In genomic region chr19:32070101-32070500, GRCh38 we compare ENCODE assay signal across 36 cellular contexts.
"Had no signal": no experiment of that assay in that cellular context is flagged by ENCODE, and none has a peak within 500 bp of the region (broad histone marks: within the 10 kb centered on the region; RNA-seq: fewer than 3 reads in every experiment).

No MANE protein-coding gene starts in this region.

- H3K9me3 Mint-ChIP-seq: activated B cell treated with CpG ODN at 0.5 μM for 24 hours; activated CD4-positive, alpha-beta memory T cell treated with anti-CD3 and anti-CD28 coated beads for 36 hours; activated CD4-positive, alpha-beta T cell treated with anti-CD3 and anti-CD28 coated beads, Interleukin-2, amount 10 ng/mL, durations not matched to agents 24 days and 14 days; activated CD8-positive, alpha-beta T cell treated with anti-CD3 and anti-CD28 coated beads for 36 hours; activated naive CD4-positive, alpha-beta T cell treated with anti-CD3 and anti-CD28 coated beads, Interleukin-2, amount 10 ng/mL, durations not matched to agents 7 days and 5 days; activated naive CD4-positive, alpha-beta T cell treated with anti-CD3 and anti-CD28 coated beads, Interleukin-2, amount 50 U/mL, for 24 hours; activated naive CD8-positive, alpha-beta T cell treated with anti-CD3 and anti-CD28 coated beads, Interleukin-2, amount 10 ng/mL, durations not matched to agents 7 days and 5 days; activated naive CD8-positive, alpha-beta T cell treated with anti-CD3 and anti-CD28 coated beads, Interleukin-2, amount 50 U/mL, for 24 hours; activated T-cell treated with anti-CD3 and anti-CD28 coated beads, Interleukin-2, amount 50 U/mL, for 4 hours; activated T-cell treated with anti-CD3 and anti-CD28 coated beads, Interleukin-2, amount 50 U/mL, for 72 hours; activated T-helper 1 cell treated with anti-CD3 and anti-CD28 coated beads, Interleukin-12 subunit alpha, Interleukin-12 subunit beta, Interleukin-2, Interleukin-4 antibody, amounts not matched to agents 30 ng/mL and 10 ng/mL and 1 ng/mL, durations not matched to agents 14 hours and 24 hours and 36 hours; central memory CD8-positive, alpha-beta T cell; T-helper 1 cell treated with Interleukin-12 subunit alpha and Interleukin-12 subunit beta and Interleukin-4 antibody, amounts not matched to agents 30 μg/mL and 1 μg/mL, for 36 hours; T-helper 2 cell treated with Interferon-gamma antibody and Interleukin-4, amounts not matched to agents 5 μg/mL and 100 μg/mL, for 36 hours had no signal

- H3K27me3 ChIP-seq: ascending aorta, cardiac muscle cell had no signal

- H3K27ac Mint-ChIP-seq: activated B cell treated with CpG ODN at 0.5 μM for 24 hours; activated CD4-positive, alpha-beta memory T cell treated with anti-CD3 and anti-CD28 coated beads for 36 hours; activated CD4-positive, alpha-beta T cell treated with anti-CD3 and anti-CD28 coated beads, Interleukin-2, amount 10 ng/mL, durations not matched to agents 24 days and 14 days; activated CD8-positive, alpha-beta T cell treated with anti-CD3 and anti-CD28 coated beads for 36 hours; activated naive CD4-positive, alpha-beta T cell treated with anti-CD3 and anti-CD28 coated beads, Interleukin-2, amount 10 ng/mL, durations not matched to agents 7 days and 5 days; activated naive CD4-positive, alpha-beta T cell treated with anti-CD3 and anti-CD28 coated beads, Interleukin-2, amount 50 U/mL, for 24 hours; activated naive CD8-positive, alpha-beta T cell; activated naive CD8-positive, alpha-beta T cell treated with anti-CD3 and anti-CD28 coated beads, Interleukin-2, amount 10 ng/mL, durations not matched to agents 7 days and 5 days; activated naive CD8-positive, alpha-beta T cell treated with anti-CD3 and anti-CD28 coated beads, Interleukin-2, amount 50 U/mL, for 24 hours; activated T-cell treated with anti-CD3 and anti-CD28 coated beads, Interleukin-2, amount 50 U/mL, for 72 hours; activated T-helper 1 cell treated with anti-CD3 and anti-CD28 coated beads, Interleukin-12 subunit alpha, Interleukin-12 subunit beta, Interleukin-2, Interleukin-4 antibody, amounts not matched to agents 30 ng/mL and 10 ng/mL and 1 ng/mL, durations not matched to agents 14 hours and 24 hours and 36 hours; activated T-helper 17 cell treated with anti-CD3 and anti-CD28 coated beads, Interleukin-2, amount 50 U/mL, for 72 hours; T-helper 1 cell treated with Interleukin-12 subunit alpha and Interleukin-12 subunit beta and Interleukin-4 antibody, amounts not matched to agents 30 μg/mL and 1 μg/mL, for 36 hours; T-helper 2 cell treated with Interferon-gamma antibody and Interleukin-4, amounts not matched to agents 5 μg/mL and 100 μg/mL, for 36 hours had no signal

- DNase-seq: activated B cell treated with CpG ODN at 0.5 μM for 24 hours; activated CD4-positive, alpha-beta memory T cell treated with anti-CD3 and anti-CD28 coated beads for 36 hours; activated CD4-positive, alpha-beta T cell treated with anti-CD3 and anti-CD28 coated beads for 4 hours; activated CD4-positive, alpha-beta T cell treated with anti-CD3 and anti-CD28 coated beads, Interleukin-2, amount 10 ng/mL, durations not matched to agents 24 days and 14 days; activated CD4-positive, alpha-beta T cell treated with anti-CD3 and anti-CD28 coated beads, Interleukin-2, amount 50 U/mL, for 1 hour; activated CD4-positive, alpha-beta T cell treated with anti-CD3 and anti-CD28 coated beads, Interleukin-2, amount 50 U/mL, for 4 hours; activated CD4-positive, CD25-positive, alpha-beta regulatory T cell treated with anti-CD3 and anti-CD28 coated beads, Interleukin-2, amount 50 U/mL, for 72 hours; activated CD8-positive, alpha-beta memory T cell treated with anti-CD3 and anti-CD28 coated beads, Interleukin-2, amount 50 U/mL, for 4 hours; activated CD8-positive, alpha-beta T cell treated with anti-CD3 and anti-CD28 coated beads for 36 hours; activated effector memory CD4-positive, alpha-beta T cell treated with anti-CD3 and anti-CD28 coated beads, Interleukin-2, amount 50 U/mL, for 16 hours; activated naive CD4-positive, alpha-beta T cell treated with anti-CD3 and anti-CD28 coated beads, Interleukin-2, amount 10 ng/mL, durations not matched to agents 7 days and 5 days; activated naive CD4-positive, alpha-beta T cell treated with Interleukin-2 at 50 U/mL for 16 hours; activated naive CD8-positive, alpha-beta T cell treated with anti-CD3 and anti-CD28 coated beads, Interleukin-2, amount 10 ng/mL, durations not matched to agents 7 days and 5 days; activated naive CD8-positive, alpha-beta T cell treated with anti-CD3 and anti-CD28 coated beads, Interleukin-2, amount 50 U/mL, for 24 hours; activated T-cell treated with anti-CD3 and anti-CD28 coated beads for 4 hours; activated T-cell treated with anti-CD3 and anti-CD28 coated beads, Interleukin-2, amount 50 U/mL, for 1 hour; activated T-cell treated with anti-CD3 and anti-CD28 coated beads, Interleukin-2, amount 50 U/mL, for 4 hours; activated T-cell treated with anti-CD3 and anti-CD28 coated beads, Interleukin-2, amount 50 U/mL, for 72 hours; amygdala; anterior cingulate cortex; caudate nucleus; cerebellar nuclear complex; T-helper 1 cell; T-helper 2 cell; T-helper 9 cell had no signal

- H3K4me1 ChIP-seq: ascending aorta had no signal

- H3K27ac ChIP-seq: ascending aorta, cardiac muscle cell, VCaP had no signal

- H3K4me3 Mint-ChIP-seq: activated B cell treated with CpG ODN at 0.5 μM for 24 hours; activated CD4-positive, alpha-beta memory T cell treated with anti-CD3 and anti-CD28 coated beads for 36 hours; activated CD4-positive, alpha-beta T cell treated with anti-CD3 and anti-CD28 coated beads, Interleukin-2, amount 10 ng/mL, durations not matched to agents 24 days and 14 days; activated CD8-positive, alpha-beta T cell treated with anti-CD3 and anti-CD28 coated beads for 36 hours; activated naive CD4-positive, alpha-beta T cell treated with anti-CD3 and anti-CD28 coated beads, Interleukin-2, amount 10 ng/mL, durations not matched to agents 7 days and 5 days; activated naive CD4-positive, alpha-beta T cell treated with anti-CD3 and anti-CD28 coated beads, Interleukin-2, amount 50 U/mL, for 24 hours; activated naive CD8-positive, alpha-beta T cell; activated naive CD8-positive, alpha-beta T cell treated with anti-CD3 and anti-CD28 coated beads, Interleukin-2, amount 10 ng/mL, durations not matched to agents 7 days and 5 days; activated naive CD8-positive, alpha-beta T cell treated with anti-CD3 and anti-CD28 coated beads, Interleukin-2, amount 50 U/mL, for 24 hours; activated T-cell treated with anti-CD3 and anti-CD28 coated beads, Interleukin-2, amount 50 U/mL, for 4 hours; activated T-cell treated with anti-CD3 and anti-CD28 coated beads, Interleukin-2, amount 50 U/mL, for 72 hours; activated T-helper 1 cell treated with anti-CD3 and anti-CD28 coated beads, Interleukin-12 subunit alpha, Interleukin-12 subunit beta, Interleukin-2, Interleukin-4 antibody, amounts not matched to agents 30 ng/mL and 10 ng/mL and 1 ng/mL, durations not matched to agents 14 hours and 24 hours and 36 hours; activated T-helper 17 cell treated with anti-CD3 and anti-CD28 coated beads, Interleukin-2, amount 50 U/mL, for 72 hours; brain; central memory CD8-positive, alpha-beta T cell; T-helper 1 cell treated with Interleukin-12 subunit alpha and Interleukin-12 subunit beta and Interleukin-4 antibody, amounts not matched to agents 30 μg/mL and 1 μg/mL, for 36 hours; T-helper 2 cell treated with Interferon-gamma antibody and Interleukin-4, amounts not matched to agents 5 μg/mL and 100 μg/mL, for 36 hours had no signal

- H3K4me1 Mint-ChIP-seq: activated B cell treated with CpG ODN at 0.5 μM for 24 hours; activated CD4-positive, alpha-beta T cell treated with anti-CD3 and anti-CD28 coated beads, Interleukin-2, amount 10 ng/mL, durations not matched to agents 24 days and 14 days; activated naive CD4-positive, alpha-beta T cell treated with anti-CD3 and anti-CD28 coated beads, Interleukin-2, amount 10 ng/mL, durations not matched to agents 7 days and 5 days; activated naive CD4-positive, alpha-beta T cell treated with anti-CD3 and anti-CD28 coated beads, Interleukin-2, amount 50 U/mL, for 24 hours; activated naive CD8-positive, alpha-beta T cell treated with anti-CD3 and anti-CD28 coated beads, Interleukin-2, amount 10 ng/mL, durations not matched to agents 7 days and 5 days; activated naive CD8-positive, alpha-beta T cell treated with anti-CD3 and anti-CD28 coated beads, Interleukin-2, amount 50 U/mL, for 24 hours; activated T-helper 17 cell treated with anti-CD3 and anti-CD28 coated beads, Interleukin-2, amount 50 U/mL, for 72 hours; central memory CD8-positive, alpha-beta T cell had no signal

- H3K36me3 ChIP-seq: ascending aorta, cardiac muscle cell had no signal

- H3K4me3 ChIP-seq: ascending aorta, cardiac muscle cell had no signal

- ATAC-seq: activated CD8-positive, alpha-beta T cell treated with anti-CD3 and anti-CD28 coated beads for 36 hours; activated naive CD8-positive, alpha-beta T cell treated with anti-CD3 and anti-CD28 coated beads, Interleukin-2, amount 50 U/mL, for 24 hours; activated T-cell treated with anti-CD3 and anti-CD28 coated beads, Interleukin-2, amount 50 U/mL, for 4 hours; activated T-cell treated with anti-CD3 and anti-CD28 coated beads, Interleukin-2, amount 50 U/mL, for 72 hours; activated T-helper 17 cell treated with anti-CD3 and anti-CD28 coated beads, Interleukin-2, amount 50 U/mL, for 72 hours had no signal

- H3K27me3 Mint-ChIP-seq: activated B cell treated with CpG ODN at 0.5 μM for 24 hours; activated CD4-positive, alpha-beta memory T cell treated with anti-CD3 and anti-CD28 coated beads for 36 hours; activated CD4-positive, alpha-beta T cell treated with anti-CD3 and anti-CD28 coated beads, Interleukin-2, amount 10 ng/mL, durations not matched to agents 24 days and 14 days; activated CD8-positive, alpha-beta T cell treated with anti-CD3 and anti-CD28 coated beads for 36 hours; activated naive CD4-positive, alpha-beta T cell treated with anti-CD3 and anti-CD28 coated beads, Interleukin-2, amount 50 U/mL, for 24 hours; activated naive CD8-positive, alpha-beta T cell treated with anti-CD3 and anti-CD28 coated beads, Interleukin-2, amount 10 ng/mL, durations not matched to agents 7 days and 5 days; activated naive CD8-positive, alpha-beta T cell treated with anti-CD3 and anti-CD28 coated beads, Interleukin-2, amount 50 U/mL, for 24 hours; brain; central memory CD8-positive, alpha-beta T cell had no signal

- H3K36me3 Mint-ChIP-seq: activated CD4-positive, alpha-beta memory T cell treated with anti-CD3 and anti-CD28 coated beads for 36 hours; activated naive CD4-positive, alpha-beta T cell treated with anti-CD3 and anti-CD28 coated beads, Interleukin-2, amount 10 ng/mL, durations not matched to agents 7 days and 5 days; activated naive CD4-positive, alpha-beta T cell treated with anti-CD3 and anti-CD28 coated beads, Interleukin-2, amount 50 U/mL, for 24 hours; activated naive CD8-positive, alpha-beta T cell; activated naive CD8-positive, alpha-beta T cell treated with anti-CD3 and anti-CD28 coated beads, Interleukin-2, amount 10 ng/mL, durations not matched to agents 7 days and 5 days; brain had no signal
